7 cellular contexts compared by ENCODE assay signal in the genomic region with DNA sequence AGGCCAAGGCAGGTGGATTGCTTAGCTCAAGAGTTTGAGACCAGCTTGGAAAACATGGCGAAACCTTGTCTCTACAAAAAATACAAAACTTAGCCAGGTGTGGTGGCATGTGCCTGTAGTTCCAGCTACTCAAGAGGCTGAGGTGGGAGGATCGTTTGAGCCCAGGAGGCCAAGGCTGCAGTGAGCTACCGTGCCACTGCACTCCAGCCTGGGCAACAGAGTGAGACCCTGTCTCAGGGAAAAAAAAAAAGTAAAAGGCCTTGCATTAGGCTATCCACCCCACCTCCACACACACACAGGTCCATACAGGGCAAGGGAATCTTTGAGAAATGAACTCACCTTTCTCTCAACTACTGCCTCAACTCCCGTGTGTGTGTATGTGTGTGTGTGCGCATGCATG. TPM values are rescaled to one million over a fixed set of nuclear protein-coding genes. Genes with fewer than 3 reads are reported as not detected.
DNase-seq lines count a peak whose midpoint lies in the region; ATAC-seq, FAIRE-seq and TF ChIP-seq lines count a peak whose summit lies in the region.
"Not testable (repeated sequence)": the region's sequence is repeated elsewhere in the genome, so short reads cannot be mapped to it uniquely, and the experiment has no call there.

No MANE protein-coding gene starts in this region.

- intact Hi-C loops in PC-9 (cut with micrococcal nuclease; ENCODE audit: unreplicated experiment); K562 (cut with micrococcal nuclease); esophagus squamous epithelium (cut with DNase I); natural killer cell (cut with micrococcal nuclease); gastrocnemius medialis (cut with DNase I; ENCODE audit: low total_unique reads): not testable (repeated sequence)

- WGBS in K562 (ENCODE audit: insufficient coverage, low coverage, missing lambda C conversion rate), result 65% methylated on average over 5 of the region's 5 CpGs
- 91 to 97% methylated on average over 5 of the region's 5 CpGs for WGBS in esophagus squamous epithelium, 2 donors
- 98% methylated on average over 5 of the region's 5 CpGs for WGBS in hepatocyte (ENCODE audit: low lambda C conversion rate, missing lambda C conversion rate)
- WGBS in tibial nerve, 2 donors, result 88 to 94% methylated on average over 5 of the region's 5 CpGs

- not testable (repeated sequence) for TF ChIP-seq RAD21 in K562 (CRISPR knock-in tag; conservative IDR thresholded peaks at IDR 0.05 in 1 of 2, IDR thresholded peaks at IDR 0.05 in 1 of 2)

- H3K9me3 ChIP-seq in PC-9 (ENCODE audit: insufficient read depth, low read depth); K562 (replicated peaks; ENCODE audit: control insufficient read depth, insufficient read depth, low read depth, low read length); esophagus squamous epithelium; hepatocyte (ENCODE audit: low read depth); gastrocnemius medialis; tibial nerve: not testable (repeated sequence)

- H3K79me2 ChIP-seq in PC-9 (ENCODE audit: low read depth); K562 (ENCODE audit: control insufficient read depth, insufficient read depth, low read length): not testable (repeated sequence)
- peaks cover 42% of the 10 kb centered on the region for H3K79me2 ChIP-seq in hepatocyte

- not testable (repeated sequence) for H3K4me3 ChIP-seq in PC-9, K562, esophagus squamous epithelium, hepatocyte, gastrocnemius medialis, tibial nerve

- not testable (repeated sequence) for TF ChIP-seq EP300 in K562 (IDR thresholded peaks at IDR 0.05; ENCODE audit: low read length); tibial nerve (IDR thresholded peaks at IDR 0.05)

- in situ Hi-C loops in K562 (cut with MboI); gastrocnemius medialis (cut with MboI; ENCODE audit: low sequenced_read_pairs in 4 of 4): not testable (repeated sequence)

- H3K9ac ChIP-seq in K562 (ENCODE audit: insufficient read depth in 1 of 2, low read depth in 2 of 2, low read length in 2 of 2), result not testable (repeated sequence)

- H3K9me1 ChIP-seq in K562 (ENCODE audit: control insufficient read depth, insufficient read depth, low read length), result not testable (repeated sequence)

- H3F3A ChIP-seq in PC-9 (ENCODE audit: insufficient read depth, low read depth), result peaks cover 16% of the 10 kb centered on the region

- H3K27me3 Mint-ChIP-seq in natural killer cell (ENCODE audit: low read depth in 2 of 2), result not testable (repeated sequence)

- peaks cover 76 to 82% of the 10 kb centered on the region in 2 donors for H3K4me1 Mint-ChIP-seq in natural killer cell

- BruUV-seq in PC-9 (replicated peaks; lab: Mats Ljungman, UMichigan); K562 (replicated peaks; lab: Mats Ljungman, UMichigan): not testable (repeated sequence)

- FAIRE-seq in K562 (lab: Jason Lieb, UNC), result not testable (repeated sequence)

- H3K27me3 ChIP-seq in PC-9 (ENCODE audit: insufficient read depth, low read depth); K562 (ENCODE audit: control insufficient read depth in 2 of 2, insufficient read depth in 2 of 2, low read length in 2 of 2); esophagus squamous epithelium; hepatocyte; gastrocnemius medialis; tibial nerve: not testable (repeated sequence)

- not testable (repeated sequence) for H3K9me3 Mint-ChIP-seq in natural killer cell

- not testable (repeated sequence) for H3K36me3 Mint-ChIP-seq in natural killer cell

- H4K20me1 ChIP-seq in PC-9 (ENCODE audit: insufficient read depth); K562 (replicated peaks; ENCODE audit: control insufficient read depth, insufficient read depth, low read length); hepatocyte (ENCODE audit: insufficient read depth, poor library complexity, severe bottlenecking): not testable (repeated sequence)

- TF ChIP-seq POLR2A in K562 (conservative IDR thresholded peaks at IDR 0.05); esophagus squamous epithelium (IDR thresholded peaks at IDR 0.05); gastrocnemius medialis (IDR thresholded peaks at IDR 0.05); tibial nerve (IDR thresholded peaks at IDR 0.05): not testable (repeated sequence)

- H3K27ac ChIP-seq in PC-9, result peak overlapping the region; percentile 57
- not testable (repeated sequence) for H3K27ac ChIP-seq in K562 (ENCODE audit: extremely low read depth, low read depth, low read length)
- peak overlapping the region; percentile 54 to 85 (median 80) for H3K27ac ChIP-seq in esophagus squamous epithelium
- peak overlapping the region; percentile 39 for H3K27ac ChIP-seq in hepatocyte
- H3K27ac ChIP-seq in gastrocnemius medialis, result peak overlapping the region; percentile 68 to 78 (median 76)
- H3K27ac ChIP-seq in tibial nerve, result peak overlapping the region in 3 of 4 donors; percentile 74 to 88 (median 81)

- DNase-seq in PC-9; K562 (ENCODE audit: extremely low read depth in 1 of 4, low spot score in 3 of 4); esophagus squamous epithelium (lab: John Stamatoyannopoulos, UW); hepatocyte (ENCODE audit: low spot score); natural killer cell; gastrocnemius medialis; tibial nerve (ENCODE audit: low spot score in 2 of 2): not testable (repeated sequence)

- CTCF ChIA-PET in PC-9 (lab: Charles Lee); K562 (lab: Yijun Ruan, JAX; ENCODE audit: low intra/inter-chr PET ratio): not testable (repeated sequence)

- peak overlapping the region; percentile 65 for H3K4me2 ChIP-seq in PC-9
- H3K4me2 ChIP-seq in K562 (ENCODE audit: insufficient read depth, low read length); hepatocyte: not testable (repeated sequence)

- H3K4me1 ChIP-seq in PC-9 (replicated peaks; ENCODE audit: insufficient read depth) (peaks cover 28% of the 10 kb centered on the region), esophagus squamous epithelium (peaks cover 5 to 64% (median 20%) of the 10 kb centered on the region in 3 donors), gastrocnemius medialis (peaks cover 12 to 32% of the 10 kb centered on the region in 2 donors), tibial nerve (peaks cover 2 to 57% (median 12%) of the 10 kb centered on the region in 4 donors)
- not testable (repeated sequence) for H3K4me1 ChIP-seq in K562 (replicated peaks in 1 of 2; ENCODE audit: control insufficient read depth in 2 of 2, insufficient read depth in 2 of 2, low read length in 2 of 2); hepatocyte (ENCODE audit: insufficient read depth)

- peak overlapping the region; percentile 69 to 89 for H3K27ac Mint-ChIP-seq in natural killer cell

- POLR2A ChIA-PET in PC-9 (lab: Charles Lee; ENCODE audit: unreplicated experiment), result not testable (repeated sequence)
- POLR2A ChIA-PET in K562 (lab: Yijun Ruan, JAX), result interaction anchor here (0.6 to 1.1 kb wide), 3 partner anchors 10 to 165 kb away, joined by 3 to 5 read pairs (median 4); no protein-coding TSS in a partner anchor

- H3K9me2 ChIP-seq in PC-9 (ENCODE audit: insufficient read depth); hepatocyte (replicated peaks; ENCODE audit: insufficient read depth): not testable (repeated sequence)

- not testable (repeated sequence) for H3K4me3 Mint-ChIP-seq in natural killer cell

- not testable (repeated sequence) for TF ChIP-seq CTCF in PC-9 (conservative IDR thresholded peaks at IDR 0.05); K562 (IDR thresholded peaks at IDR 0.05 in 2 of 3, conservative IDR thresholded peaks at IDR 0.05 in 1 of 3; ENCODE audit: insufficient read depth in 2 of 3, low read depth in 1 of 3, low read length in 3 of 3); esophagus squamous epithelium (IDR thresholded peaks at IDR 0.05); hepatocyte (IDR thresholded peaks at IDR 0.05; ENCODE audit: poor library complexity); natural killer cell (IDR thresholded peaks at IDR 0.05); gastrocnemius medialis (IDR thresholded peaks at IDR 0.05 in 4 of 5, conservative IDR thresholded peaks at IDR 0.05 in 1 of 5); tibial nerve (IDR thresholded peaks at IDR 0.05)

- peak overlapping the region; percentile 42; the same call in 1 of the 2 replicates for H2AFZ ChIP-seq in PC-9
- not testable (repeated sequence) for H2AFZ ChIP-seq in K562 (ENCODE audit: low read depth, low read length); hepatocyte

- H3K36me3 ChIP-seq in PC-9 (ENCODE audit: low read depth); K562 (ENCODE audit: control insufficient read depth, insufficient read depth, low read length); esophagus squamous epithelium; hepatocyte (replicated peaks; ENCODE audit: insufficient read depth, low read depth); gastrocnemius medialis: not testable (repeated sequence)
- H3K36me3 ChIP-seq in tibial nerve, result peaks cover 0 to 11% (median 0%) of the 10 kb centered on the region in 3 donors

- ATAC-seq in K562, natural killer cell, gastrocnemius medialis: not testable (repeated sequence)

RNA-seq across cellular contexts. Expression of a gene that starts 33.9 kb away (rescaled TPM):
- 1.6 and 2.5 TPM in 2 replicates for total RNA-seq in PC-9 (2021)
- total RNA-seq in K562 (2011; cell fraction: chromatin; rRNA removed; ENCODE audit: low replicate concordance), result 43.1 and 60.3 TPM in 2 replicates
- total RNA-seq in K562 (2011; cell fraction: nucleolus; rRNA removed), result 42.9 and 43.6 TPM in 2 replicates
- total RNA-seq in K562 (2011; cell fraction: nucleoplasm; rRNA removed), result 48.7 and 58.8 TPM in 2 replicates
- 13.8 and 14.1 TPM in 2 replicates for total RNA-seq in K562 (2014; rRNA removed)
- 15.1 and 15.6 TPM in 2 replicates for total RNA-seq in K562 (2014; rRNA removed; fragmentation: Illumina TruSeq; extraction: Trizol)
- 15.3 and 16.4 TPM in 2 replicates for total RNA-seq in K562 (2015; rRNA removed; fragmentation: Illumina TruSeq; extraction: Trizol)
- 18.6 and 19.9 TPM in 2 replicates for total RNA-seq in K562 (2021)
- 14.8 and 16.9 TPM in 2 replicates for polyA plus RNA-seq in K562 (2011; rRNA removed)
- 12.3 and 15.5 TPM in 2 replicates for polyA plus RNA-seq in K562 (2011; cell fraction: cytosol; rRNA removed)
- polyA plus RNA-seq in K562 (2011; cell fraction: nucleus; rRNA removed), result 13.4 and 16.7 TPM in 2 replicates
- 13.6 and 14.0 TPM in 2 replicates for polyA plus RNA-seq in K562 (2012)
- polyA plus RNA-seq in K562 (2014; fragmentation: Illumina TruSeq; extraction: Trizol), result 22.9 and 32.4 TPM in 2 replicates
- 1 to 10 TPM; 3.6 to 4.3 TPM for polyA plus RNA-seq in K562 (2014; fragmentation: Nextera tagmentation; extraction: Ambion mirVana)
- 7.5 and 9.1 TPM in 2 replicates for polyA plus RNA-seq in K562 (2014; rRNA removed)
- polyA minus RNA-seq in K562 (2011; rRNA and poly(A)+ RNA removed), result 42.2 and 54.3 TPM in 2 replicates
- polyA minus RNA-seq in K562 (2011; cell fraction: cytosol; rRNA and poly(A)+ RNA removed), result 20.2 and 22.8 TPM in 2 replicates
- polyA minus RNA-seq in K562 (2011; cell fraction: nucleus; rRNA and poly(A)+ RNA removed), result 18.8 and 26.4 TPM in 2 replicates
- total RNA-seq in esophagus squamous epithelium, result 100 to 1,000 TPM in 1 of 4 donors, 10 to 100 TPM in 3; 11.3 to 119 (median 30.7) TPM
- total RNA-seq in hepatocyte, result 66.8 and 68.3 TPM in 2 replicates
- polyA plus RNA-seq in hepatocyte, result 46.8 and 48.9 TPM in 2 replicates
- 100 to 1,000 TPM; 225 to 274 (median 243) TPM for total RNA-seq in natural killer cell
- 10 to 100 TPM; 37.3 to 61.7 (median 48.4) TPM for total RNA-seq in gastrocnemius medialis
- 100 to 1,000 TPM; 116 to 306 (median 171) TPM for total RNA-seq in tibial nerve
